8 cellular contexts compared by ENCODE assay signal in genomic region chr5:134874831-134875655, GRCh38. TPM values are rescaled to one million over a fixed set of nuclear protein-coding genes. Genes with fewer than 3 reads are reported as not detected.
DNase-seq lines count a peak whose midpoint lies in the region; ATAC-seq and TF ChIP-seq lines count a peak whose summit lies in the region.

No MANE protein-coding gene starts in this region.

- DNase-seq in Calu3 (peak; percentile 22), M059J (ENCODE audit: low read depth) (peak; percentile 78), WERI-Rb-1 (peak; percentile 40), kidney tubule cell (ENCODE audit: low spot score) (peak; percentile 60), spleen (peak; percentile 82)

- peaks cover 25% of the 10 kb centered on the region for H3K36me3 Mint-ChIP-seq in Calu3 (ENCODE audit: insufficient read depth, unreplicated experiment)

- H3K9me3 Mint-ChIP-seq in Calu3 (ENCODE audit: low read depth, unreplicated experiment) = no peaks in the 10 kb centered on the region

- TF ChIP-seq CTCF in Calu3 (IDR thresholded peaks at IDR 0.05; ENCODE audit: unreplicated experiment) = no peak
- no peak for TF ChIP-seq CTCF in WERI-Rb-1 (IDR thresholded peaks at IDR 0.05; ENCODE audit: low read depth, low read length)
- no peak for TF ChIP-seq CTCF in spleen (IDR thresholded peaks at IDR 0.05 in 8 of 11, conservative IDR thresholded peaks at IDR 0.05 in 3 of 11)

- H3K4me3 Mint-ChIP-seq in Calu3 (ENCODE audit: low read depth, unreplicated experiment) = peak overlapping the region; percentile 99

- CTCF ChIA-PET in Calu3 (lab: Charles Lee) = interaction anchor here (0.6 to 1.4 kb wide), 3 partner anchors 18 to 30 kb away, joined by 3 to 9 read pairs (median 3); partner anchors contain the start of gene PCBD2

- no peak for TF ChIP-seq POLR2A in spleen (IDR thresholded peaks at IDR 0.05)

- H3K27ac ChIP-seq in WERI-Rb-1 (peak overlapping the region; percentile 88), cingulate gyrus (ENCODE audit: low read depth, low read length) (peak overlapping the region; percentile 97), spleen (peak overlapping the region; percentile 93 to 96 (median 94))

- no TSS peak for BruUV-seq in Calu3 (replicated peaks; lab: Mats Ljungman, UMichigan)

- peak overlapping the region; percentile 77 for H3K27ac Mint-ChIP-seq in Calu3 (ENCODE audit: unreplicated experiment)

- H3K27me3 Mint-ChIP-seq in Calu3 (ENCODE audit: unreplicated experiment) = no peaks in the 10 kb centered on the region

- peak; percentile 21 for ATAC-seq in GM21619 (IDR thresholded peaks at IDR 0.05; ENCODE audit: unreplicated experiment)
- ATAC-seq in HG02970 (IDR thresholded peaks at IDR 0.05; ENCODE audit: low FRiP score, unreplicated experiment) = no peak

- H3K27me3 ChIP-seq in WERI-Rb-1 (ENCODE audit: insufficient read depth, low read depth, severe bottlenecking) (no peaks in the 10 kb centered on the region), spleen (replicated peaks in 1 of 7) (no peaks in the 10 kb centered on the region)

- no peaks in the 10 kb centered on the region for H3K9me3 ChIP-seq in WERI-Rb-1 (ENCODE audit: severe bottlenecking)
- H3K9me3 ChIP-seq in spleen = no peaks in the 10 kb centered on the region

- 13 to 19% (median 16%) methylated on average over 20 of the region's 20 CpGs for WGBS in spleen, 5 donors

- H3K4me3 ChIP-seq in WERI-Rb-1 (ENCODE audit: low read depth, low read length) = peak overlapping the region; percentile 63
- H3K4me3 ChIP-seq in spleen = peak overlapping the region; percentile 83 to 93 (median 88)

- peaks cover 15 to 60% (median 35%) of the 10 kb centered on the region in 6 donors for H3K4me1 ChIP-seq in spleen

- intact Hi-C loops in Calu3 (cut with micrococcal nuclease; ENCODE audit: unreplicated experiment) (no loop called here), spleen (cut with DNase I; ENCODE audit: low total_unique reads) (no loop called here)

- H3K36me3 ChIP-seq in WERI-Rb-1 (peaks cover 11% of the 10 kb centered on the region), spleen (peaks cover 0 to 9% (median 0%) of the 10 kb centered on the region in 6 donors)

- H3K4me1 Mint-ChIP-seq in Calu3 (ENCODE audit: low read depth, unreplicated experiment) = no peaks in the 10 kb centered on the region

RNA-seq across cellular contexts. Expression of gene TXNDC15, which starts 0.9 kb away (rescaled TPM):
- total RNA-seq in Calu3 (2022) (33.8 and 34.2 TPM in 2 replicates), spleen (100 to 1,000 TPM in 1 of 7 donors, 10 to 100 TPM in 6; 45.9 to 109 (median 63.4) TPM)
- 90.4 and 95.7 TPM in 2 replicates for total RNA-seq in M059J (2014; rRNA removed; shearing (Covaris generic))
- polyA plus RNA-seq in spleen = 10 to 100 TPM; 37.4 to 60.8 (median 39.8) TPM

RNA-seq across cellular contexts. Expression of gene C5orf24, which starts 29.3 kb away (rescaled TPM):
- total RNA-seq in Calu3 (2022) (59.6 and 63.4 TPM in 2 replicates), spleen (10 to 100 TPM; 27.3 to 48.1 (median 39.1) TPM)
- 39.2 and 44.3 TPM in 2 replicates for total RNA-seq in M059J (2014; rRNA removed; shearing (Covaris generic))
- polyA plus RNA-seq in spleen = 10 to 100 TPM; 12.3 to 15.6 (median 15.3) TPM

RNA-seq across cellular contexts. Expression of gene PCBD2, which starts 29.9 kb away (rescaled TPM):
- total RNA-seq in Calu3 (2022) (18.1 and 18.8 TPM in 2 replicates), spleen (10 to 100 TPM in 5 of 7 donors, 1 to 10 TPM in 2; 8.1 to 15.8 (median 10.2) TPM)
- 2.8 and 6.0 TPM in 2 replicates for total RNA-seq in M059J (2014; rRNA removed; shearing (Covaris generic))
- 1 to 10 TPM; 2.8 to 5.9 (median 4.3) TPM for polyA plus RNA-seq in spleen

Comparison
In these comparisons a context has a peak if more than half of its experiments do, and no peak if none do; other contexts are left out.
1. DNase-seq: peak in every context shown above with its lines; median percentile 82 in spleen; 78 in M059J; 60 in kidney tubule cell; 40 in WERI-Rb-1; 22 in Calu3.